Comparison of ENCODE assay signal across 7 cellular contexts in genomic region chrY:18025487-18025886, GRCh38. TPM values are rescaled to one million over a fixed set of nuclear protein-coding genes. Genes with fewer than 3 reads are reported as not detected.
"Had no signal": no experiment of that assay in that cellular context is flagged by ENCODE, and none has a peak within 500 bp of the region (broad histone marks: within the 10 kb centered on the region; RNA-seq: fewer than 3 reads in every experiment).

Gene CDY2A, plus strand, starts transcription at chrY:18025787. Its CDS starts 328 bp downstream, at chrY:18026115.

RNA-seq across cellular contexts. Expression of gene CDY2A, which starts in this region (rescaled TPM):
- polyA plus RNA-seq: hepatocyte; immature natural killer cell; keratinocyte; liver; lung; mammary epithelial cell; naive thymus-derived CD4-positive, alpha-beta T cell had no signal
